Comparison of ENCODE assay signal across 1 cellular context in the genomic region with DNA sequence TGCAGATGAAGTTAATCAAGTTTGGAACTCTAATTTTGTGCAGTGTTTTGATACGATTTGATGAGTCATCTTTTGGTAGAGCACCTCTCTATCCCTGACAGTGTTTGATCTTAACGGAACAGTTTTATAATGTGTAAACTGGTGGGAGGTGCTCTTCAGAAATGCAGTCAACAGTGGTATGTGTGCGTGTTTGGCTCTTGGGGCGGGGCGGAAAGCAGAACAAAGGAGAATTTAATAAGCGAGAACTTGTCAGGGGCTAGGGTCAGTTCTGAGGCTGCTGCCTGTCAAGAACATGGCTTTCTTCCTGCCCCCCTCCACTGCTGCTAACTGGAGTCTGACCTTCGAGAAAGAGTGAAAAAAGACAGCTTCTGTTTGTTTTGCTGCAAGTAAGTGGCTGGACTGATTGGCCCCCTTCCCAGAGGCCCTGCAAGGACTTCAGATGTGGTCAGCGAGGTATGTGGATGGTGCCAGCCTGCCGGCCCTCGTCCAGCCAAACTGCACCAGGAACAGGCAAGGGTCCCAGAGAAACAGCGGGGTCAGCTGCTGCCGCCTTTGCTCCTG.
TF ChIP-seq lines count a peak whose summit lies in the region.

No MANE protein-coding gene starts in this region.

TF ChIP-seq in HepG2, 621 proteins besides CTCF, POLR2A, EP300 and RAD21 (continued from another document):
- TF ChIP-seq JDP2 (CRISPR knock-in tag; IDR thresholded peaks at IDR 0.05; ENCODE audit: borderline replicate concordance) (no peak), ZEB1 (IDR thresholded peaks at IDR 0.05; ENCODE audit: insufficient replicate concordance, low read depth) (peak; percentile 33), ZNF75D (CRISPR knock-in tag; IDR thresholded peaks at IDR 0.05; ENCODE audit: borderline replicate concordance) (no peak), MTA1 (CRISPR knock-in tag; IDR thresholded peaks at IDR 0.05; ENCODE audit: borderline replicate concordance) (0 out of 2 replicates have a peak, but pooled peaks have one; percentile 24), ARID3A (IDR thresholded peaks at IDR 0.05; ENCODE audit: low read depth, low read length) (0 out of 2 replicates have a peak, but pooled peaks have one; percentile 40), ZNF792 (CRISPR knock-in tag; IDR thresholded peaks at IDR 0.05) (peak; percentile 61; the same call in 1 of the 2 replicates), TBP (CRISPR knock-in tag; IDR thresholded peaks at IDR 0.05) (no peak), ZNF292 (CRISPR knock-in tag; IDR thresholded peaks at IDR 0.05; ENCODE audit: borderline replicate concordance, low read depth) (0 out of 2 replicates have a peak, but pooled peaks have one; percentile 40)
- TF ChIP-seq, protein P1, sequence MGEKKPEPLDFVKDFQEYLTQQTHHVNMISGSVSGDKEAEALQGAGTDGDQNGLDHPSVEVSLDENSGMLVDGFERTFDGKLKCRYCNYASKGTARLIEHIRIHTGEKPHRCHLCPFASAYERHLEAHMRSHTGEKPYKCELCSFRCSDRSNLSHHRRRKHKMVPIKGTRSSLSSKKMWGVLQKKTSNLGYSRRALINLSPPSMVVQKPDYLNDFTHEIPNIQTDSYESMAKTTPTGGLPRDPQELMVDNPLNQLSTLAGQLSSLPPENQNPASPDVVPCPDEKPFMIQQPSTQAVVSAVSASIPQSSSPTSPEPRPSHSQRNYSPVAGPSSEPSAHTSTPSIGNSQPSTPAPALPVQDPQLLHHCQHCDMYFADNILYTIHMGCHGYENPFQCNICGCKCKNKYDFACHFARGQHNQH (CRISPR knock-in tag; IDR thresholded peaks at IDR 0.05): peak; percentile 36; the same call in 1 of the 2 replicates
TF ChIP-seq in HepG2: peak in this region for 105.
